In genomic region chr20:62688855-62689460, GRCh38 we compare ENCODE assay signal across 14 cellular contexts. TPM values are rescaled to one million over a fixed set of nuclear protein-coding genes. Genes with fewer than 3 reads are reported as not detected.
A peak's percentile ranks its signal among the peaks of the same experiment; 100 is the strongest.
DNase-seq lines count a peak whose midpoint lies in the region; ATAC-seq and TF ChIP-seq lines count a peak whose summit lies in the region.
"Had no signal": no experiment of that assay in that cellular context is flagged by ENCODE, and none has a peak within 500 bp of the region (broad histone marks: within the 10 kb centered on the region; RNA-seq: fewer than 3 reads in every experiment).

No MANE protein-coding gene starts in this region.

- 0 out of 2 replicates have a peak, but pooled peaks cover 7% of the 10 kb centered on the region for H3K4me1 ChIP-seq in PC-9 (replicated peaks; ENCODE audit: insufficient read depth)

- CTCF ChIA-PET in PC-9 (lab: Charles Lee): interaction anchor here (0.7 kb wide), 1 partner anchor 80 kb away, joined by 3 read pairs; no protein-coding TSS in a partner anchor

- no peaks in the 10 kb centered on the region for H3K79me2 ChIP-seq in PC-9 (ENCODE audit: low read depth)

- peaks cover 2% of the 10 kb centered on the region for H3K4me1 Mint-ChIP-seq in progenitor cell of endocrine pancreas (ENCODE audit: low read depth)
- H3K4me1 Mint-ChIP-seq: activated T-helper 17 cell treated with anti-CD3 and anti-CD28 coated beads, Interleukin-2, amount 50 U/mL, for 72 hours had no signal

- H3K27me3 Mint-ChIP-seq in progenitor cell of endocrine pancreas: peaks cover 16% of the 10 kb centered on the region
- H3K27me3 Mint-ChIP-seq: activated CD4-positive, alpha-beta T cell treated with anti-CD3 and anti-CD28 coated beads, Interleukin-2, amount 10 ng/mL, durations not matched to agents 7 days and 5 days had no signal

- peaks cover 15% of the 10 kb centered on the region; the same call in 1 of the 2 replicates for H3K27me3 ChIP-seq in PC-9 (ENCODE audit: insufficient read depth, low read depth)
- H3K27me3 ChIP-seq: right atrium auricular region had no signal

- no peaks in the 10 kb centered on the region for H3K36me3 ChIP-seq in PC-9 (ENCODE audit: low read depth)
- H3K36me3 ChIP-seq: right atrium auricular region had no signal

- H3K4me2 ChIP-seq in PC-9: no peak overlapping the region

- no TSS peak for BruUV-seq in PC-9 (replicated peaks; lab: Mats Ljungman, UMichigan)

- no peaks in the 10 kb centered on the region for H3K9me2 ChIP-seq in PC-9 (ENCODE audit: insufficient read depth)

- H3K27ac Mint-ChIP-seq in progenitor cell of endocrine pancreas: no peak overlapping the region
- H3K27ac Mint-ChIP-seq: activated CD4-positive, alpha-beta T cell treated with anti-CD3 and anti-CD28 coated beads, Interleukin-2, amount 10 ng/mL, durations not matched to agents 7 days and 5 days; activated T-helper 17 cell treated with anti-CD3 and anti-CD28 coated beads, Interleukin-2, amount 50 U/mL, for 72 hours had no signal

- POLR2A ChIA-PET in PC-9 (lab: Charles Lee; ENCODE audit: unreplicated experiment): no interaction called here

- H3K36me3 Mint-ChIP-seq in progenitor cell of endocrine pancreas (ENCODE audit: insufficient read depth): no peaks in the 10 kb centered on the region

- H3K9me3 Mint-ChIP-seq in progenitor cell of endocrine pancreas (ENCODE audit: low read depth): no peaks in the 10 kb centered on the region
- H3K9me3 Mint-ChIP-seq: activated CD4-positive, alpha-beta T cell treated with anti-CD3 and anti-CD28 coated beads, Interleukin-2, amount 10 ng/mL, durations not matched to agents 7 days and 5 days; activated T-helper 17 cell treated with anti-CD3 and anti-CD28 coated beads, Interleukin-2, amount 50 U/mL, for 72 hours; stimulated activated naive CD8-positive, alpha-beta T cell treated with anti-CD3 and anti-CD28 coated beads, Interleukin-15, amount 100 ng/mL, for 72 hours had no signal

- intact Hi-C loops in PC-9 (cut with micrococcal nuclease; ENCODE audit: unreplicated experiment): loop anchor here (5.0 kb wide), 1 partner anchor 103 kb away; no protein-coding TSS in a partner anchor

- H3K4me3 ChIP-seq in PC-9: no peak overlapping the region
- H3K4me3 ChIP-seq: right atrium auricular region had no signal

- no peaks in the 10 kb centered on the region for H3K9me3 ChIP-seq in PC-9 (ENCODE audit: insufficient read depth, low read depth)
- H3K9me3 ChIP-seq: right atrium auricular region had no signal

- no peaks in the 10 kb centered on the region for H4K20me1 ChIP-seq in PC-9 (ENCODE audit: insufficient read depth)

- ATAC-seq in GM18502 (IDR thresholded peaks at IDR 0.05; ENCODE audit: poor library complexity, unreplicated experiment) (no peak), GM19452 (IDR thresholded peaks at IDR 0.05; ENCODE audit: unreplicated experiment) (no peak)
- ATAC-seq: activated T-helper 17 cell treated with anti-CD3 and anti-CD28 coated beads, Interleukin-2, amount 50 U/mL, for 72 hours; stimulated activated naive CD8-positive, alpha-beta T cell treated with anti-CD3 and anti-CD28 coated beads, Interleukin-15, amount 100 ng/mL, for 72 hours had no signal

- H3F3A ChIP-seq in PC-9 (ENCODE audit: insufficient read depth, low read depth): peaks cover 6% of the 10 kb centered on the region; the same call in 1 of the 2 replicates

- DNase-seq in ELF-1 (ENCODE audit: low read depth, low spot score) (peak; percentile 19), PC-9 (peak in 1 of 2 experiments; percentile 47), dermis blood vessel endothelial cell (peak; percentile 78), progenitor cell of endocrine pancreas (ENCODE audit: low spot score, unreplicated experiment) (no peak), NCI-H2171 (lab: John Stamatoyannopoulos, UW) (no peak), kidney tubule cell (ENCODE audit: low spot score) (no peak)
- DNase-seq: activated CD4-positive, alpha-beta T cell treated with anti-CD3 and anti-CD28 coated beads, Interleukin-2, amount 10 ng/mL, durations not matched to agents 7 days and 5 days; NCI-H1694 treated with DMSO at 0.1 percent for 48 hours; stimulated activated naive CD8-positive, alpha-beta T cell treated with anti-CD3 and anti-CD28 coated beads, Interleukin-15, amount 100 ng/mL, for 72 hours had no signal

- H3K27ac ChIP-seq in PC-9: no peak overlapping the region
- H3K27ac ChIP-seq: right atrium auricular region had no signal

- H3K4me3 Mint-ChIP-seq in progenitor cell of endocrine pancreas (ENCODE audit: low read depth): no peak overlapping the region
- H3K4me3 Mint-ChIP-seq: activated CD4-positive, alpha-beta T cell treated with anti-CD3 and anti-CD28 coated beads, Interleukin-2, amount 10 ng/mL, durations not matched to agents 7 days and 5 days; activated T-helper 17 cell treated with anti-CD3 and anti-CD28 coated beads, Interleukin-2, amount 50 U/mL, for 72 hours; stimulated activated naive CD8-positive, alpha-beta T cell treated with anti-CD3 and anti-CD28 coated beads, Interleukin-15, amount 100 ng/mL, for 72 hours had no signal

- no peak overlapping the region for H2AFZ ChIP-seq in PC-9

- TF ChIP-seq CTCF in PC-9 (conservative IDR thresholded peaks at IDR 0.05): peak; percentile 51
- TF ChIP-seq CTCF in progenitor cell of endocrine pancreas (IDR thresholded peaks at IDR 0.05; ENCODE audit: unreplicated experiment): peak; percentile 29

RNA-seq across cellular contexts. Expression of gene NTSR1, which starts 19.7 kb away (rescaled TPM):
- total RNA-seq in PC-9 (2021) (0.98 and 1.3 TPM in 2 replicates), dermis blood vessel endothelial cell (0.05 TPM in 1 of 2 replicates, not detected in the other), progenitor cell of endocrine pancreas (0.13 TPM in 1 of 2 replicates, not detected in the other)
- total RNA-seq: activated T-helper 17 cell treated with anti-CD3 and anti-CD28 coated beads, Interleukin-2, amount 50 U/mL, for 72 hours; T-helper 1 cell treated with Interleukin-12 subunit alpha and Interleukin-12 subunit beta and Interleukin-4 antibody, amounts not matched to agents 30 ng/mL and 1 ng/mL, for 36 hours had no signal

RNA-seq across cellular contexts. Expression of gene SLCO4A1, which starts 46.7 kb away (rescaled TPM):
- 14.1 and 19.3 TPM in 2 replicates for total RNA-seq in PC-9 (2021)
- total RNA-seq in dermis blood vessel endothelial cell: 3.7 and 4.8 TPM in 2 replicates
- 2.6 and 3.6 TPM in 2 replicates for total RNA-seq in progenitor cell of endocrine pancreas

Comparison
In these comparisons a context has a peak if more than half of its experiments do, and no peak if none do; other contexts are left out.
1. DNase-seq: peak in ELF-1 (single experiment) and dermis blood vessel endothelial cell (single experiment); none in progenitor cell of endocrine pancreas (single experiment), NCI-H2171 (single experiment) and kidney tubule cell (single experiment).